22 cellular contexts compared by ENCODE assay signal in the genomic region with DNA sequence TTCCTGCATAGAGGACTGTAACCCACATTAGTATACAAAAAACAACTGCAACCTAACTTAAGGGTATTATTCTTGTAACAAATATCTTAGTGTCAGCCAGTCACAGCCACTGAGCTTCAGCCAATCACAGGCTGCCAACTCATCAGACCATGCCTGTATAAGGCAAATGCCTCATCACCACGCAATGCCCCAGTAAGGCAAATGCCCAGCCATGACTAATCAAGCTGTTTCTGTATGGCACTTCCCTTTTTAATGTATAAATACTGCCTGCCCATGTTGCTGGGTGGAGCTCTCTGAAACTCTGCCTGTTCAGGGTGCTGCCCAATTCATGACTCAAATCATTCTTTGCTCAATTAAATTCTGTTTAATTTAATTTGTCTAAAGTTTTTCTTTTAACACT. TPM values are rescaled to one million over a fixed set of nuclear protein-coding genes. Genes with fewer than 3 reads are reported as not detected.
A peak's percentile ranks its signal among the peaks of the same experiment; 100 is the strongest.
DNase-seq lines count a peak whose midpoint lies in the region; TF ChIP-seq lines count a peak whose summit lies in the region.
"Had no signal": no experiment of that assay in that cellular context is flagged by ENCODE, and none has a peak within 500 bp of the region (broad histone marks: within the 10 kb centered on the region; RNA-seq: fewer than 3 reads in every experiment).

No MANE protein-coding gene starts in this region.

- H3K27ac Mint-ChIP-seq in activated naive CD8-positive, alpha-beta T cell treated with anti-CD3 and anti-CD28 coated beads for 36 hours, result no peak overlapping the region
- no peak overlapping the region for H3K27ac Mint-ChIP-seq in type B pancreatic cell
- H3K27ac Mint-ChIP-seq: HFFc6 had no signal

- DNase-seq in HT1080 (ENCODE audit: low read depth) (peak; percentile 52), NAMALWA (ENCODE audit: low spot score) (peak; percentile 65), SW480 (ENCODE audit: low spot score) (peak; percentile 7), NCI-H2029 treated with DMSO at 0.1 percent for 48 hours (lab: John Stamatoyannopoulos, UW) (no peak), type B pancreatic cell (ENCODE audit: extremely low spot score, unreplicated experiment) (no peak)
- no peak for DNase-seq in activated naive CD8-positive, alpha-beta T cell treated with anti-CD3 and anti-CD28 coated beads for 36 hours
- no peak for DNase-seq in stimulated activated CD4-positive, alpha-beta T cell treated with anti-CD3 and anti-CD28 coated beads, Interleukin-2, amount 100 ng/mL, for 24 hours
- DNase-seq: BE2C; H7; HFFc6; NCI-H1048; NCI-H1417 treated with DMSO at 0.1 percent for 48 hours; NCI-H187; NCI-H510A treated with DMSO at 0.1 percent for 48 hours; NCI-H748 treated with DMSO at 0.1 percent for 48 hours; NK-92 treated with Interleukin-12 subunit alpha and Interleukin-12 subunit beta, amount 100 ng/mL, for 24 hours; SW 1271 had no signal

- no peaks in the 10 kb centered on the region for H3K36me3 Mint-ChIP-seq in activated naive CD8-positive, alpha-beta T cell treated with anti-CD3 and anti-CD28 coated beads for 36 hours
- no peaks in the 10 kb centered on the region for H3K36me3 Mint-ChIP-seq in type B pancreatic cell

- H3K4me3 Mint-ChIP-seq in activated naive CD8-positive, alpha-beta T cell treated with anti-CD3 and anti-CD28 coated beads for 36 hours, result no peak overlapping the region
- H3K4me3 Mint-ChIP-seq in type B pancreatic cell, result no peak overlapping the region
- H3K4me3 Mint-ChIP-seq: HFFc6 had no signal

- peaks cover 6% of the 10 kb centered on the region for H3K9me3 Mint-ChIP-seq in activated naive CD8-positive, alpha-beta T cell treated with anti-CD3 and anti-CD28 coated beads for 36 hours
- H3K9me3 Mint-ChIP-seq in type B pancreatic cell, result peaks cover 5% of the 10 kb centered on the region

- TF ChIP-seq CTCF in type B pancreatic cell (conservative IDR thresholded peaks at IDR 0.05), result no peak

- no peaks in the 10 kb centered on the region for H3K4me1 Mint-ChIP-seq in activated naive CD8-positive, alpha-beta T cell treated with anti-CD3 and anti-CD28 coated beads for 36 hours
- H3K4me1 Mint-ChIP-seq in type B pancreatic cell (ENCODE audit: unreplicated experiment), result no peaks in the 10 kb centered on the region

- no peaks in the 10 kb centered on the region for H3K27me3 Mint-ChIP-seq in activated naive CD8-positive, alpha-beta T cell treated with anti-CD3 and anti-CD28 coated beads for 36 hours
- H3K27me3 Mint-ChIP-seq in type B pancreatic cell, result peaks cover 3% of the 10 kb centered on the region

RNA-seq across cellular contexts. Expression of gene GABRA5, which starts 18.4 kb away (rescaled TPM):
- total RNA-seq in HT1080 (2014; rRNA removed; shearing (Covaris generic)), result 0.59 and 0.97 TPM in 2 replicates
- polyA plus RNA-seq in HT1080 (2015; cell fraction: cytosol; rRNA removed), result 0.58 TPM in 1 of 2 replicates, not detected in the other
- not detected in 2 replicates for polyA plus RNA-seq in HT1080 (2015; cell fraction: nucleus; rRNA removed)
- not detected for total RNA-seq in activated naive CD8-positive, alpha-beta T cell treated with anti-CD3 and anti-CD28 coated beads for 36 hours
- total RNA-seq in type B pancreatic cell (ENCODE audit: low replicate concordance), result 0.67 and 3.1 TPM in 2 replicates
- total RNA-seq: A673; HepG2; K562; Right ventricle myocardium inferior; T-helper 2 cell treated with Interferon-gamma antibody and Interleukin-4, amounts not matched to agents 100 ng/mL and 5 ng/mL, for 36 hours had no signal
- polyA plus RNA-seq: HepG2, K562 had no signal

Comparison
In these comparisons a context has a peak if more than half of its experiments do, and no peak if none do; other contexts are left out.
1. DNase-seq: peak in HT1080 (single experiment), NAMALWA (single experiment) and SW480 (single experiment); none in NCI-H2029 treated with DMSO at 0.1 percent for 48 hours (single experiment), activated naive CD8-positive, alpha-beta T cell treated with anti-CD3 and anti-CD28 coated beads for 36 hours (single experiment), type B pancreatic cell (single experiment) and stimulated activated CD4-positive, alpha-beta T cell treated with anti-CD3 and anti-CD28 coated beads, Interleukin-2, amount 100 ng/mL, for 24 hours (0 of 2).